14 cellular contexts compared by ENCODE assay signal in the genomic region with DNA sequence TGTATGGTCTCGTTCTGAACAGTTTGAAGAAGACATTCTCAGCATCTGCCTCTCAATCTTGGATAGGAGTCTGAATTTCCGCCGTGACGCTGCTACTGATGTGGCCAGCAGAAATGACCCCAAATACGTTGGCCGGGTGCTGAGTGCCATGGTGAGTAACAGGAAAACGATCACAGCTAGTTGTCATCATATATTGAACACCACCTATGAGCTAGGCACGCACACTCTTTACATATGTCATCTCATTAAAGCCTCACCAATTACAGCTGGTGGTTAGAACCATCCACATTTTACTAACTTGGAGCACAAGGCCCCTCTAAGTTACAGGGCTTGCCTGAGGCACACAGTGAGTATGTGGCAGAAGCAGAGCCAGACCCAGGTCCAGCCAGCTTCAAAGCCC. TPM values are rescaled to one million over a fixed set of nuclear protein-coding genes. Genes with fewer than 3 reads are reported as not detected.
A peak's percentile ranks its signal among the peaks of the same experiment; 100 is the strongest.
DNase-seq lines count a peak whose midpoint lies in the region; TF ChIP-seq lines count a peak whose summit lies in the region.
"Had no signal": no experiment of that assay in that cellular context is flagged by ENCODE, and none has a peak within 500 bp of the region (broad histone marks: within the 10 kb centered on the region; RNA-seq: fewer than 3 reads in every experiment).

No MANE protein-coding gene starts in this region.

- peaks cover 0 to 93% (median 50%) of the 10 kb centered on the region in 10 experiments; a peak in 17 of 20 replicates for H3K4me1 ChIP-seq in BLaER1 treated with 17β-estradiol and CSF1 and Interleukin-3, amounts not matched to agents 10 nM and 100 nM
- peaks cover 33% of the 10 kb centered on the region for H3K4me1 ChIP-seq in GM23248 (ENCODE audit: insufficient read depth)
- peaks cover 57 to 59% of the 10 kb centered on the region in 2 experiments for H3K4me1 ChIP-seq in neutrophil (ENCODE audit: control insufficient read depth in 1 of 2, insufficient read depth in 1 of 2, low read depth in 1 of 2, low read length in 1 of 2)

- peaks cover 27% of the 10 kb centered on the region for H3F3A ChIP-seq in GM23248 (ENCODE audit: insufficient read depth)

- no peaks in the 10 kb centered on the region for H4K20me1 ChIP-seq in BLaER1 treated with 17β-estradiol and CSF1 and Interleukin-3, amounts not matched to agents 10 nM and 100 nM
- H4K20me1 ChIP-seq in GM23248 (ENCODE audit: insufficient read depth): no peaks in the 10 kb centered on the region

- DNase-seq in GM23248 (peak; percentile 82), MG63 (peak; percentile 64), NCI-H187 treated with DMSO at 0.1 percent for 48 hours (lab: John Stamatoyannopoulos, UW) (no peak), NCI-H2029 treated with DMSO at 0.1 percent for 48 hours (lab: John Stamatoyannopoulos, UW) (no peak)
- no peak for DNase-seq in activated CD4-positive, alpha-beta T cell treated with anti-CD3 and anti-CD28 coated beads, Interleukin-2, amount 50 U/mL, for 1 hour
- DNase-seq: 8988T; C1 segment of cervical spinal cord; CD4-positive, alpha-beta memory T cell; DMS79; GF-D8; KBM-7 had no signal

- in situ Hi-C loops in GM23248 (cut with MboI): no loop called here

- 62 to 67% methylated on average over 8 of the region's 8 CpGs for WGBS in GM23248 (ENCODE audit: low coverage in 1 of 2, low lambda C conversion rate in 2 of 2, missing lambda C conversion rate in 2 of 2), 2 experiments

- H2AFZ ChIP-seq in GM23248: no peak overlapping the region

- no peaks in the 10 kb centered on the region for H3K9me3 ChIP-seq in BLaER1 treated with 17β-estradiol and CSF1 and Interleukin-3, amounts not matched to agents 10 nM and 100 nM (replicated peaks in 1 of 11)
- H3K9me3 ChIP-seq in GM23248 (ENCODE audit: low read depth) (no peaks in the 10 kb centered on the region), MG63 (no peaks in the 10 kb centered on the region), neutrophil (no peaks in the 10 kb centered on the region)

- peak overlapping the region in 5 of 11 experiments; percentile 62 to 80 (median 77); a peak in 9 of 22 replicates for H3K4me2 ChIP-seq in BLaER1 treated with 17β-estradiol and CSF1 and Interleukin-3, amounts not matched to agents 10 nM and 100 nM
- H3K4me2 ChIP-seq in GM23248 (ENCODE audit: unreplicated experiment): no peak overlapping the region

- H3K9ac ChIP-seq in BLaER1 treated with 17β-estradiol and CSF1 and Interleukin-3, amounts not matched to agents 10 nM and 100 nM: no peak overlapping the region
- peak overlapping the region; percentile 82 for H3K9ac ChIP-seq in GM23248

- H3K36me3 ChIP-seq in BLaER1 treated with 17β-estradiol and CSF1 and Interleukin-3, amounts not matched to agents 10 nM and 100 nM: no peaks in the 10 kb centered on the region
- H3K36me3 ChIP-seq in GM23248 (ENCODE audit: low read depth) (no peaks in the 10 kb centered on the region), MG63 (no peaks in the 10 kb centered on the region), neutrophil (no peaks in the 10 kb centered on the region)

- peak overlapping the region in 6 of 11 experiments; percentile 37 to 79 (median 70); a peak in 10 of 22 replicates for H3K27ac ChIP-seq in BLaER1 treated with 17β-estradiol and CSF1 and Interleukin-3, amounts not matched to agents 10 nM and 100 nM
- H3K27ac ChIP-seq in GM23248 (peak overlapping the region; percentile 99), neutrophil (peak overlapping the region; percentile 88)

- no peak overlapping the region for H3K4me3 ChIP-seq in BLaER1 treated with 17β-estradiol and CSF1 and Interleukin-3, amounts not matched to agents 10 nM and 100 nM
- H3K4me3 ChIP-seq in GM23248 (no peak overlapping the region), MG63 (no peak overlapping the region), neutrophil (ENCODE audit: low read depth in 1 of 2, low read length in 1 of 2) (no peak overlapping the region)

- H3K27me3 ChIP-seq in BLaER1 treated with 17β-estradiol and CSF1 and Interleukin-3, amounts not matched to agents 10 nM and 100 nM: no peaks in the 10 kb centered on the region
- H3K27me3 ChIP-seq in GM23248 (replicated peaks; ENCODE audit: insufficient read depth) (no peaks in the 10 kb centered on the region), MG63 (no peaks in the 10 kb centered on the region), neutrophil (no peaks in the 10 kb centered on the region)

- TF ChIP-seq CTCF in neutrophil (IDR thresholded peaks at IDR 0.05): no peak

- H3K79me2 ChIP-seq in GM23248 (ENCODE audit: insufficient read depth): no peaks in the 10 kb centered on the region

- H3K9me2 ChIP-seq in GM23248 (ENCODE audit: insufficient read depth): no peaks in the 10 kb centered on the region

RNA-seq across cellular contexts. Expression of a gene that starts 17.1 kb away (rescaled TPM):
- total RNA-seq in GM23248 (2014; rRNA removed; shearing (Covaris generic)): 0.11 TPM in 1 of 2 replicates, not detected in the other
- polyA plus RNA-seq in GM23248 (2016; fragmentation: Nextera tagmentation; extraction: Ambion mirVana): 0.14 and 0.25 TPM in 2 replicates
- total RNA-seq in MG63 (2014; rRNA removed; shearing (Covaris generic); ENCODE audit: low replicate concordance): not detected in 2 replicates
- total RNA-seq: CD4-positive, alpha-beta memory T cell; HepG2 had no signal
- polyA plus RNA-seq: CD4-positive, alpha-beta memory T cell; HepG2 had no signal

Comparison
In these comparisons a context has a peak if more than half of its experiments do, and no peak if none do; other contexts are left out.
1. DNase-seq: peak in GM23248 (single experiment) and MG63 (single experiment); none in NCI-H187 treated with DMSO at 0.1 percent for 48 hours (single experiment), activated CD4-positive, alpha-beta T cell treated with anti-CD3 and anti-CD28 coated beads, Interleukin-2, amount 50 U/mL, for 1 hour (single experiment) and NCI-H2029 treated with DMSO at 0.1 percent for 48 hours (single experiment).
2. Peak in every context shown above with its lines, with median percentiles within 50 percentile points of each other: H3K27ac ChIP-seq.